ENCODE assay signal across 8 cellular contexts in genomic region chr6:154732824-154733609, GRCh38. TPM values are rescaled to one million over a fixed set of nuclear protein-coding genes. Genes with fewer than 3 reads are reported as not detected.
DNase-seq lines count a peak whose midpoint lies in the region; ATAC-seq and TF ChIP-seq lines count a peak whose summit lies in the region.

A gene with protein sequence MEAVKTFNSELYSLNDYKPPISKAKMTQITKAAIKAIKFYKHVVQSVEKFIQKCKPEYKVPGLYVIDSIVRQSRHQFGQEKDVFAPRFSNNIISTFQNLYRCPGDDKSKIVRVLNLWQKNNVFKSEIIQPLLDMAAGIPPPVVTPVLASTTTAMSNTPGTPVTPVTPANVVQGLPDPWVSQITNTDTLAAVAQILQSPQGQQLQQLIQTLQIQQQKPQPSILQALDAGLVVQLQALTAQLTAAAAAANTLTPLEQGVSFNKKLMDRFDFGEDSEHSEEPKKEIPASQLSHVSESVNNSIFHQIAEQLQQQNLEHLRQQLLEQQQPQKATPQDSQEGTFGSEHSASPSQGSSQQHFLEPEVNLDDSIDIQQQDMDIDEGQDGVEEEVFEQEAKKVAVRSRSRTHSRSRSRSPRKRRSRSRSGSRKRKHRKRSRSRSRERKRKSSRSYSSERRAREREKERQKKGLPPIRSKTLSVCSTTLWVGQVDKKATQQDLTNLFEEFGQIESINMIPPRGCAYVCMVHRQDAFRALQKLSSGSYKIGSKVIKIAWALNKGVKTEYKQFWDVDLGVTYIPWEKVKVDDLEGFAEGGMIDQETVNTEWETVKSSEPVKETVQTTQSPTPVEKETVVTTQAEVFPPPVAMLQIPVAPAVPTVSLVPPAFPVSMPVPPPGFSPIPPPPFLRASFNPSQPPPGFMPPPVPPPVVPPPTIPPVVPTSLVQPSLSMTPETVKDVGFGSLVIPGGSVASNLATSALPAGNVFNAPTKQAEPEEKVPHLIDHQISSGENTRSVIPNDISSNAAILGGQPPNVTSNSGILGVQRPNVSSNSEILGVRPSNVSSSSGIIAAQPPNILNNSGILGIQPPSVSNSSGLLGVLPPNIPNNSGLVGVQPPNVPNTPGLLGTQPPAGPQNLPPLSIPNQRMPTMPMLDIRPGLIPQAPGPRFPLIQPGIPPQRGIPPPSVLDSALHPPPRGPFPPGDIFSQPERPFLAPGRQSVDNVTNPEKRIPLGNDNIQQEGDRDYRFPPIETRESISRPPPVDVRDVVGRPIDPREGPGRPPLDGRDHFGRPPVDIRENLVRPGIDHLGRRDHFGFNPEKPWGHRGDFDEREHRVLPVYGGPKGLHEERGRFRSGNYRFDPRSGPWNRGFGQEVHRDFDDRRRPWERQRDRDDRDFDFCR (N-terminal part only) (plus strand): TSS chr6:154733416. CDS start chr6:154733901, 485 bp downstream.

- H4K20me1 ChIP-seq in H9 (ENCODE audit: control insufficient read depth, insufficient read depth, insufficient read length) (no peaks in the 10 kb centered on the region), Loucy (ENCODE audit: insufficient read depth, low read length, poor library complexity, severe bottlenecking) (peaks cover 40% of the 10 kb centered on the region)

- H3K27ac ChIP-seq in H9 (ENCODE audit: insufficient read length, low read depth, low read length) (peak within 1 kb of the TSS; percentile 85), ovary (peak within 1 kb of the TSS; percentile 99), thymus (ENCODE audit: low read depth) (peak within 1 kb of the TSS; percentile 100)

- H2BK20ac ChIP-seq in H9 (ENCODE audit: low read depth, low read length, poor library complexity, severe bottlenecking), result no peak within 1 kb of the TSS

- H3K4me1 ChIP-seq in H9 (ENCODE audit: insufficient read depth, low read length), result peaks cover 2% of the 10 kb centered on the region; the same call in 1 of the 2 replicates
- H3K4me1 ChIP-seq in Loucy (ENCODE audit: insufficient read depth, low read length, poor library complexity, severe bottlenecking), result peaks cover 35% of the 10 kb centered on the region
- peaks cover 16% of the 10 kb centered on the region for H3K4me1 ChIP-seq in ovary (ENCODE audit: insufficient read depth)
- peaks cover 4% of the 10 kb centered on the region for H3K4me1 ChIP-seq in thymus (ENCODE audit: control insufficient read depth, insufficient read depth, low read length)

- peak within 1 kb of the TSS; percentile 99 for H3K14ac ChIP-seq in H9 (ENCODE audit: insufficient read depth, low read length)

- peaks cover 9 to 21% (median 20%) of the 10 kb centered on the region in 3 experiments for H3K36me3 Mint-ChIP-seq in H9 (ENCODE audit: insufficient read depth in 1 of 3, low read depth in 3 of 3)
- H3K36me3 Mint-ChIP-seq in activated naive CD4-positive, alpha-beta T cell treated with anti-CD3 and anti-CD28 coated beads, Interleukin-2, amount 50 U/mL, for 72 hours, result peaks cover 6 to 17% of the 10 kb centered on the region in 2 donors

- TF ChIP-seq CTCF in H9 (conservative IDR thresholded peaks at IDR 0.05) (peak; percentile 82), Loucy (conservative IDR thresholded peaks at IDR 0.05; ENCODE audit: low read length) (peak; percentile 63), ovary (IDR thresholded peaks at IDR 0.05) (peak; percentile 92 to 95 (median 93))

- H4K91ac ChIP-seq in H9 (ENCODE audit: insufficient read length, low read depth, low read length), result peak within 1 kb of the TSS; percentile 93

- H3K9me2 ChIP-seq in Loucy (replicated peaks; ENCODE audit: low read depth, low read length), result no peaks in the 10 kb centered on the region

- peaks cover 28% of the 10 kb centered on the region; the same call in 1 of the 2 replicates for H3K79me2 ChIP-seq in H9 (ENCODE audit: insufficient read depth, low read length)
- peaks cover 48% of the 10 kb centered on the region for H3K79me2 ChIP-seq in Loucy (ENCODE audit: insufficient read depth, low read length)

- no peak for TF ChIP-seq EP300 in ovary (IDR thresholded peaks at IDR 0.05)

- H3K4me3 Mint-ChIP-seq in H9, result peak within 1 kb of the TSS; percentile 88 to 94

- peak within 1 kb of the TSS; percentile 97 to 99 (median 98) for H3K27ac Mint-ChIP-seq in H9
- H3K27ac Mint-ChIP-seq in activated naive CD4-positive, alpha-beta T cell treated with anti-CD3 and anti-CD28 coated beads, Interleukin-2, amount 50 U/mL, for 72 hours, result peak within 1 kb of the TSS; percentile 95 to 97

- no peak within 1 kb of the TSS for H2AFZ ChIP-seq in H9 (ENCODE audit: low read length)
- H2AFZ ChIP-seq in Loucy (ENCODE audit: low read length), result peak within 1 kb of the TSS; percentile 99

- no CpG with 5 or more reads among the region's 76 CpGs for WGBS in H9 (ENCODE audit: extremely low coverage, insufficient read length, low lambda C conversion rate)
- WGBS in ovary, 3 donors, result 0 to 1% (median 0%) methylated on average over 25 to 76 of the region's 76 CpGs
- WGBS in thymus, result under 1% methylated on average over 76 of the region's 76 CpGs

- H3K4me3 ChIP-seq in GM08714 (ENCODE audit: low read length), result peak within 1 kb of the TSS; percentile 93
- peak within 1 kb of the TSS; percentile 84 for H3K4me3 ChIP-seq in Loucy (ENCODE audit: low read length, poor library complexity, severe bottlenecking)
- H3K4me3 ChIP-seq in ovary, result peak within 1 kb of the TSS; percentile 94
- peak within 1 kb of the TSS; percentile 92 for H3K4me3 ChIP-seq in thymus (ENCODE audit: low read length)

- H3K4me2 ChIP-seq in H9 (ENCODE audit: insufficient read depth, insufficient read length, low read length), result peak within 1 kb of the TSS; percentile 60
- peak within 1 kb of the TSS; percentile 96 for H3K4me2 ChIP-seq in Loucy (ENCODE audit: low read depth, low read length, poor library complexity, severe bottlenecking)

- TF ChIP-seq POLR2A in ovary (IDR thresholded peaks at IDR 0.05), result peak; percentile 80

- peak within 1 kb of the TSS; percentile 82 for H2BK120ac ChIP-seq in H9 (ENCODE audit: low read depth, low read length, poor library complexity, severe bottlenecking)

- peaks cover 25 to 44% of the 10 kb centered on the region in 2 experiments for H3K4me1 Mint-ChIP-seq in H9

- no peaks in the 10 kb centered on the region for H3K27me3 Mint-ChIP-seq in H9 (ENCODE audit: low read depth)

- H3K36me3 ChIP-seq in Loucy (ENCODE audit: insufficient read depth, low read length) (no peaks in the 10 kb centered on the region), ovary (no peaks in the 10 kb centered on the region), thymus (ENCODE audit: control insufficient read depth, insufficient read depth) (peaks cover 4% of the 10 kb centered on the region)

- no peak within 1 kb of the TSS for H4K8ac ChIP-seq in H9 (replicated peaks; ENCODE audit: insufficient read length, low read depth, low read length)

- H3K27me3 ChIP-seq in H9 (ENCODE audit: insufficient read depth, low read length) (no peaks in the 10 kb centered on the region), Loucy (ENCODE audit: insufficient read depth, low read length, poor library complexity, severe bottlenecking) (no peaks in the 10 kb centered on the region), ovary (no peaks in the 10 kb centered on the region), thymus (ENCODE audit: control insufficient read depth, insufficient read depth) (no peaks in the 10 kb centered on the region)

- peak; percentile 81 for ATAC-seq in SK-N-SH treated with all-trans-retinoic acid at 6 μM for 48 hours
- peak; percentile 72 to 76 for ATAC-seq in activated naive CD4-positive, alpha-beta T cell treated with anti-CD3 and anti-CD28 coated beads, Interleukin-2, amount 50 U/mL, for 72 hours

- H3K23me2 ChIP-seq in H9 (ENCODE audit: insufficient read length, low read depth, low read length, poor library complexity, severe bottlenecking), result no peaks in the 10 kb centered on the region

- H3K9me3 ChIP-seq in H9 (ENCODE audit: control insufficient read depth, low read depth, low read length) (no peaks in the 10 kb centered on the region), Loucy (ENCODE audit: insufficient read depth, low read depth, low read length) (no peaks in the 10 kb centered on the region), ovary (no peaks in the 10 kb centered on the region), thymus (ENCODE audit: control insufficient read depth) (no peaks in the 10 kb centered on the region)

- H2BK15ac ChIP-seq in H9 (ENCODE audit: low read depth, low read length), result no peak within 1 kb of the TSS

- peak within 1 kb of the TSS; percentile 95; the same call in 1 of the 2 replicates for H3K4ac ChIP-seq in H9 (ENCODE audit: low read depth, low read length)

- H4K5ac ChIP-seq in H9 (ENCODE audit: insufficient read length, low read depth, low read length), result peak within 1 kb of the TSS; percentile 96

- H3K18ac ChIP-seq in H9 (ENCODE audit: insufficient read length, low read depth, low read length), result peak within 1 kb of the TSS; percentile 100

- H2AK5ac ChIP-seq in H9 (ENCODE audit: insufficient read length, low read length), result no peak within 1 kb of the TSS

- peak within 1 kb of the TSS; percentile 3 for H3K56ac ChIP-seq in H9 (ENCODE audit: insufficient read length, low read depth, low read length)

- peak within 1 kb of the TSS; percentile 73 for H2BK5ac ChIP-seq in H9 (ENCODE audit: insufficient read length, low read length)

- DNase-seq in H9 (peak; percentile 81), glomerular visceral epithelial cell (ENCODE audit: extremely low spot score) (peak; percentile 85), ovary (peak; percentile 79 to 92 (median 86))
- peak; percentile 87 to 93 for DNase-seq in activated naive CD4-positive, alpha-beta T cell treated with anti-CD3 and anti-CD28 coated beads, Interleukin-2, amount 50 U/mL, for 72 hours (ENCODE audit: low spot score in 2 of 2)

- H3K9ac ChIP-seq in H9 (ENCODE audit: extremely low read depth, insufficient read length, low read length) (peak within 1 kb of the TSS; percentile 98), Loucy (ENCODE audit: low read depth, low read length, poor library complexity, severe bottlenecking) (peak within 1 kb of the TSS; percentile 93)

- H3F3A ChIP-seq in Loucy (ENCODE audit: low read depth), result no peaks in the 10 kb centered on the region

- no peaks in the 10 kb centered on the region for H3K79me1 ChIP-seq in H9 (ENCODE audit: insufficient read depth, low read depth, low read length, poor library complexity, severe bottlenecking)

- H3T11ph ChIP-seq in H9 (ENCODE audit: low read length), result no peak within 1 kb of the TSS

- peak within 1 kb of the TSS; percentile 40 for H2BK12ac ChIP-seq in H9 (ENCODE audit: insufficient read length, low read depth, low read length)

- no peak within 1 kb of the TSS for H3K23ac ChIP-seq in H9 (ENCODE audit: insufficient read length, low read depth, low read length)

- intact Hi-C loops in ovary (cut with DNase I), result loop anchor here in 3 of 4 donors (10.0 kb wide), 3 partner anchors 62 to 218 kb away; partner anchors contain the start of gene CNKSR3 (in 1 of the 3)

- no peaks in the 10 kb centered on the region; a peak in 1 of 5 replicates for H3K9me3 Mint-ChIP-seq in H9
- H3K9me3 Mint-ChIP-seq in activated naive CD4-positive, alpha-beta T cell treated with anti-CD3 and anti-CD28 coated beads, Interleukin-2, amount 50 U/mL, for 72 hours, result no peaks in the 10 kb centered on the region

TF ChIP-seq in SK-N-SH treated with all-trans-retinoic acid at 6 μM for 48 hours, 23 proteins besides CTCF, POLR2A, EP300 and RAD21 (continues in another document):
- peak; percentile 92 for TF ChIP-seq ZFP3 (CRISPR knock-in tag; IDR thresholded peaks at IDR 0.05)

RNA-seq across cellular contexts. Expression of the gene that starts here (rescaled TPM):
- total RNA-seq in H9 (2021) (78.2 and 78.5 TPM in 2 replicates), ovary (10 to 100 TPM; 38.9 to 66.1 (median 56.9) TPM)
- 10 to 100 TPM; 25.4 to 28.2 TPM for total RNA-seq in activated naive CD4-positive, alpha-beta T cell treated with anti-CD3 and anti-CD28 coated beads, Interleukin-2, amount 50 U/mL, for 72 hours
- polyA plus RNA-seq in ovary (10 to 100 TPM; 21.9 to 40.2 TPM), thymus (20.8 TPM)

Comparison
In these comparisons a context has a peak if more than half of its experiments do, and no peak if none do; other contexts are left out.
1. Peak in every context shown above with its lines: DNase-seq, ATAC-seq, H3K4me3 ChIP-seq and H3K27ac ChIP-seq.